Comparison of ENCODE assay signal across 1 cellular context in genomic region chr2:171878481-171878993, GRCh38.
TF ChIP-seq lines count a peak whose summit lies in the region.

No MANE protein-coding gene starts in this region.

TF ChIP-seq in K562, 482 proteins besides CTCF, POLR2A, EP300 and RAD21 (continued from another document and continues in another):
- TF ChIP-seq, protein P1, sequence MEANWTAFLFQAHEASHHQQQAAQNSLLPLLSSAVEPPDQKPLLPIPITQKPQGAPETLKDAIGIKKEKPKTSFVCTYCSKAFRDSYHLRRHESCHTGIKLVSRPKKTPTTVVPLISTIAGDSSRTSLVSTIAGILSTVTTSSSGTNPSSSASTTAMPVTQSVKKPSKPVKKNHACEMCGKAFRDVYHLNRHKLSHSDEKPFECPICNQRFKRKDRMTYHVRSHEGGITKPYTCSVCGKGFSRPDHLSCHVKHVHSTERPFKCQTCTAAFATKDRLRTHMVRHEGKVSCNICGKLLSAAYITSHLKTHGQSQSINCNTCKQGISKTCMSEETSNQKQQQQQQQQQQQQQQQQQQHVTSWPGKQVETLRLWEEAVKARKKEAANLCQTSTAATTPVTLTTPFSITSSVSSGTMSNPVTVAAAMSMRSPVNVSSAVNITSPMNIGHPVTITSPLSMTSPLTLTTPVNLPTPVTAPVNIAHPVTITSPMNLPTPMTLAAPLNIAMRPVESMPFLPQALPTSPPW (CRISPR knock-in tag; IDR thresholded peaks at IDR 0.05) = no peak
- TF ChIP-seq ZNF133 (CRISPR knock-in tag; IDR thresholded peaks at IDR 0.05) (no peak), CTBP1 (IDR thresholded peaks at IDR 0.05; ENCODE audit: borderline replicate concordance) (peak; percentile 13; the same call in 1 of the 2 replicates), HCFC1 (IDR thresholded peaks at IDR 0.05; ENCODE audit: low read depth, low read length) (no peak), HDAC8 (tag; IDR thresholded peaks at IDR 0.05) (no peak), AFF1 (IDR thresholded peaks at IDR 0.05; ENCODE audit: low read depth in 1 of 2, partially characterized antibody in 2 of 2) (peak in 1 of 2 experiments; percentile 69), NCOA6 (IDR thresholded peaks at IDR 0.05) (no peak), PATZ1 (CRISPR knock-in tag; IDR thresholded peaks at IDR 0.05; ENCODE audit: borderline replicate concordance) (no peak), RBM39 (optimal IDR thresholded peaks at IDR 0.05; ENCODE audit: low read depth, low read length) (no peak), FOXK1 (CRISPR knock-in tag; IDR thresholded peaks at IDR 0.05; ENCODE audit: borderline replicate concordance) (no peak), SNIP1 (IDR thresholded peaks at IDR 0.05; ENCODE audit: low read depth) (no peak), CCNT2 (IDR thresholded peaks at IDR 0.05; ENCODE audit: borderline replicate concordance, extremely low read depth, insufficient read length, low read depth, low read length) (no peak), E4F1 (CRISPR knock-in tag; IDR thresholded peaks at IDR 0.05; ENCODE audit: borderline replicate concordance) (no peak), ELF1 (tag; IDR thresholded peaks at IDR 0.05) (no peak), NFATC3 (IDR thresholded peaks at IDR 0.05) (no peak), BRCA1 (IDR thresholded peaks at IDR 0.05) (no peak), BRCA1 (CRISPR knock-in tag; IDR thresholded peaks at IDR 0.05) (no peak), ZNF354B (CRISPR knock-in tag; IDR thresholded peaks at IDR 0.05) (no peak), ID3 (CRISPR knock-in tag; IDR thresholded peaks at IDR 0.05) (no peak), ID3 (tag; IDR thresholded peaks at IDR 0.05) (no peak), ZBTB11 (CRISPR knock-in tag; IDR thresholded peaks at IDR 0.05) (0 out of 6 replicates have a peak, but pooled peaks of 1 of the 3 experiments have one; percentile 22), KLF6 (CRISPR knock-in tag; IDR thresholded peaks at IDR 0.05; ENCODE audit: borderline replicate concordance) (no peak), ZNF764 (CRISPR knock-in tag; IDR thresholded peaks at IDR 0.05; ENCODE audit: low read depth) (no peak), ZNF282 (CRISPR knock-in tag; IDR thresholded peaks at IDR 0.05) (no peak), KAT8 (IDR thresholded peaks at IDR 0.05; ENCODE audit: low read depth) (no peak), GTF2F1 (IDR thresholded peaks at IDR 0.05; ENCODE audit: low read depth, low read length) (no peak), ZNF717 (CRISPR knock-in tag; IDR thresholded peaks at IDR 0.05) (no peak), CBX8 (IDR thresholded peaks at IDR 0.05; ENCODE audit: borderline replicate concordance, extremely low read depth, low read depth, low read length, poor library complexity, severe bottlenecking) (no peak), THAP7 (CRISPR knock-in tag; IDR thresholded peaks at IDR 0.05) (no peak), FOXJ3 (CRISPR knock-in tag; IDR thresholded peaks at IDR 0.05) (no peak), NFXL1 (CRISPR knock-in tag; IDR thresholded peaks at IDR 0.05) (no peak), CAMTA2 (CRISPR knock-in tag; conservative IDR thresholded peaks at IDR 0.05) (no peak), KHSRP (IDR thresholded peaks at IDR 0.05) (no peak), ASH1L (IDR thresholded peaks at IDR 0.05; ENCODE audit: borderline replicate concordance, low read depth, partially characterized antibody) (no peak), ZFPM2 (CRISPR knock-in tag; IDR thresholded peaks at IDR 0.05) (no peak), NCOA4 (IDR thresholded peaks at IDR 0.05; ENCODE audit: partially characterized antibody) (no peak), RBM22 (IDR thresholded peaks at IDR 0.05; ENCODE audit: low read depth, low read length, poor library complexity, severe bottlenecking) (no peak), TCFL5 (CRISPR knock-in tag; conservative IDR thresholded peaks at IDR 0.05) (no peak), ZNF224 (CRISPR knock-in tag; IDR thresholded peaks at IDR 0.05) (no peak), BRF1 (IDR thresholded peaks at IDR 0.05; ENCODE audit: borderline replicate concordance, extremely low read depth, insufficient read length) (no peak), PHF8 (IDR thresholded peaks at IDR 0.05; ENCODE audit: borderline replicate concordance, low read length) (no peak), HMG20B (CRISPR knock-in tag; IDR thresholded peaks at IDR 0.05) (no peak), MAFG (tag; conservative IDR thresholded peaks at IDR 0.05) (no peak), RAD51 (IDR thresholded peaks at IDR 0.05; ENCODE audit: borderline replicate concordance, low read depth) (no peak), ZNF75A (CRISPR knock-in tag; IDR thresholded peaks at IDR 0.05) (no peak), HNRNPUL1 (IDR thresholded peaks at IDR 0.05; ENCODE audit: low read length) (no peak), MEF2A (IDR thresholded peaks at IDR 0.05; ENCODE audit: control insufficient read depth, low read depth, low read length) (no peak), TAF9B (IDR thresholded peaks at IDR 0.05; ENCODE audit: partially characterized antibody) (peak; percentile 77), ZFP1 (CRISPR knock-in tag; IDR thresholded peaks at IDR 0.05) (no peak), HBP1 (CRISPR knock-in tag; IDR thresholded peaks at IDR 0.05) (no peak)
- TF ChIP-seq, protein P2, sequence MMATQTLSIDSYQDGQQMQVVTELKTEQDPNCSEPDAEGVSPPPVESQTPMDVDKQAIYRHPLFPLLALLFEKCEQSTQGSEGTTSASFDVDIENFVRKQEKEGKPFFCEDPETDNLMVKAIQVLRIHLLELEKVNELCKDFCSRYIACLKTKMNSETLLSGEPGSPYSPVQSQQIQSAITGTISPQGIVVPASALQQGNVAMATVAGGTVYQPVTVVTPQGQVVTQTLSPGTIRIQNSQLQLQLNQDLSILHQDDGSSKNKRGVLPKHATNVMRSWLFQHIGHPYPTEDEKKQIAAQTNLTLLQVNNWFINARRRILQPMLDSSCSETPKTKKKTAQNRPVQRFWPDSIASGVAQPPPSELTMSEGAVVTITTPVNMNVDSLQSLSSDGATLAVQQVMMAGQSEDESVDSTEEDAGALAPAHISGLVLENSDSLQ (IDR thresholded peaks at IDR 0.05) = peak; percentile 65
